21 cellular contexts compared by ENCODE assay signal in genomic region chr1:14390816-14391215, GRCh38.
DNase-seq lines count a peak whose midpoint lies in the region; ATAC-seq lines count a peak whose summit lies in the region.
"Had no signal": no experiment of that assay in that cellular context is flagged by ENCODE, and none has a peak within 500 bp of the region (broad histone marks: within the 10 kb centered on the region; RNA-seq: fewer than 3 reads in every experiment).

No MANE protein-coding gene starts in this region.

- DNase-seq in NCI-H510A treated with DMSO at 0.1 percent for 48 hours (lab: John Stamatoyannopoulos, UW): peak; percentile 46
- DNase-seq in NCI-H510A (lab: John Stamatoyannopoulos, UW): no peak
- peak; percentile 21 for DNase-seq in NCI-H1105 (lab: John Stamatoyannopoulos, UW)
- DNase-seq in NCI-H524 (lab: John Stamatoyannopoulos, UW): peak; percentile 76 to 89
- DNase-seq in kidney tubule cell (ENCODE audit: low spot score): peak; percentile 9
- no peak for DNase-seq in T-helper 1 cell
- DNase-seq in MV-4-11 (lab: John Stamatoyannopoulos, UW): no peak
- DNase-seq: activated CD4-positive, alpha-beta T cell treated with anti-CD3 and anti-CD28 coated beads, Interleukin-2, amount 10 ng/mL, durations not matched to agents 24 days and 14 days; activated CD8-positive, alpha-beta memory T cell treated with anti-CD3 and anti-CD28 coated beads for 24 hours; AML-193; amniotic stem cell; CD4-positive, alpha-beta T cell; IMR-90; lower lobe of right lung; natural killer cell; nucleus accumbens; sigmoid colon; stimulated activated CD4-positive, alpha-beta T cell treated with anti-CD3 and anti-CD28 coated beads, Interleukin-4, amount 100 ng/mL, for 24 hours had no signal

- no peak for ATAC-seq in activated CD4-positive, CD25-positive, alpha-beta regulatory T cell treated with anti-CD3 and anti-CD28 coated beads, Interleukin-2, amount 50 U/mL, for 24 hours
- ATAC-seq: gastroesophageal sphincter, lower lobe of right lung, natural killer cell, SK-N-SH treated with all-trans-retinoic acid at 6 μM for 48 hours had no signal

Comparison
In these comparisons a context has a peak if more than half of its experiments do, and no peak if none do; other contexts are left out.
1. DNase-seq: peak in NCI-H510A treated with DMSO at 0.1 percent for 48 hours (single experiment), NCI-H1105 (single experiment), NCI-H524 (2 of 2) and kidney tubule cell (single experiment); none in NCI-H510A (single experiment), T-helper 1 cell (0 of 5) and MV-4-11 (single experiment).